Comparison of ENCODE assay signal across 1 cellular context in genomic region chr9:120875954-120876841, GRCh38.
TF ChIP-seq lines count a peak whose summit lies in the region.

No MANE protein-coding gene starts in this region.

TF ChIP-seq in HepG2, 621 proteins besides CTCF, POLR2A, EP300 and RAD21 (continued from another document and continues in another):
- TF ChIP-seq ZBTB26 (CRISPR knock-in tag; IDR thresholded peaks at IDR 0.05; ENCODE audit: borderline replicate concordance) (no peak), ZNF263 (CRISPR knock-in tag; IDR thresholded peaks at IDR 0.05) (peak; percentile 27; the same call in 1 of the 2 replicates), EEA1 (CRISPR knock-in tag; IDR thresholded peaks at IDR 0.05; ENCODE audit: borderline replicate concordance) (no peak), PCBP1 (IDR thresholded peaks at IDR 0.05; ENCODE audit: borderline replicate concordance, low read depth, low read length) (no peak), ZNF33B (CRISPR knock-in tag; IDR thresholded peaks at IDR 0.05) (0 out of 2 replicates have a peak, but pooled peaks have one; percentile 31), BRD4 (CRISPR knock-in tag; IDR thresholded peaks at IDR 0.05) (peak; percentile 74), MAX (IDR thresholded peaks at IDR 0.05) (no peak; the same call in 1 of the 2 replicates), SSRP1 (CRISPR knock-in tag; IDR thresholded peaks at IDR 0.05) (no peak), ZNF101 (CRISPR knock-in tag; IDR thresholded peaks at IDR 0.05; ENCODE audit: borderline replicate concordance, low read depth) (no peak), ZBTB33 (CRISPR knock-in tag; IDR thresholded peaks at IDR 0.05) (no peak), DRAP1 (CRISPR knock-in tag; IDR thresholded peaks at IDR 0.05) (peak; percentile 44; the same call in 1 of the 2 replicates), SRF (IDR thresholded peaks at IDR 0.05; ENCODE audit: low read depth, low read length) (no peak), KDM4B (CRISPR knock-in tag; IDR thresholded peaks at IDR 0.05) (no peak), GTF3A (CRISPR knock-in tag; conservative IDR thresholded peaks at IDR 0.05) (no peak), ZNF816 (CRISPR knock-in tag; IDR thresholded peaks at IDR 0.05; ENCODE audit: borderline replicate concordance) (0 out of 2 replicates have a peak, but pooled peaks have one; percentile 37), ZNF652 (CRISPR knock-in tag; IDR thresholded peaks at IDR 0.05; ENCODE audit: borderline replicate concordance, low read depth) (no peak), STAG1 (CRISPR knock-in tag; IDR thresholded peaks at IDR 0.05) (no peak), NAIF1 (CRISPR knock-in tag; IDR thresholded peaks at IDR 0.05; ENCODE audit: borderline replicate concordance) (peak; percentile 46; the same call in 1 of the 2 replicates), ZNF430 (CRISPR knock-in tag; IDR thresholded peaks at IDR 0.05) (0 out of 2 replicates have a peak, but pooled peaks have one; percentile 59), PRDM15 (CRISPR knock-in tag; IDR thresholded peaks at IDR 0.05) (no peak), ZNF318 (CRISPR knock-in tag; IDR thresholded peaks at IDR 0.05) (no peak), ZNF558 (CRISPR knock-in tag; IDR thresholded peaks at IDR 0.05; ENCODE audit: borderline replicate concordance) (peak; percentile 44; the same call in 1 of the 2 replicates), GFI1 (CRISPR knock-in tag; IDR thresholded peaks at IDR 0.05; ENCODE audit: borderline replicate concordance) (peak; percentile 13; the same call in 1 of the 2 replicates), ZNF512 (CRISPR knock-in tag; IDR thresholded peaks at IDR 0.05) (no peak), ZNF576 (CRISPR knock-in tag; IDR thresholded peaks at IDR 0.05) (no peak), PHF8 (CRISPR knock-in tag; IDR thresholded peaks at IDR 0.05) (peak; percentile 73), ZBTB20 (CRISPR knock-in tag; IDR thresholded peaks at IDR 0.05; ENCODE audit: borderline replicate concordance, low read depth) (no peak), SNAPC5 (CRISPR knock-in tag; IDR thresholded peaks at IDR 0.05; ENCODE audit: borderline replicate concordance) (no peak), SP4 (CRISPR knock-in tag; IDR thresholded peaks at IDR 0.05) (peak; percentile 43; the same call in 1 of the 2 replicates), ZNF34 (CRISPR knock-in tag; IDR thresholded peaks at IDR 0.05; ENCODE audit: borderline replicate concordance) (no peak), ATF7-NPFF (CRISPR knock-in tag; IDR thresholded peaks at IDR 0.05; ENCODE audit: low read depth) (no peak; the same call in 1 of the 2 replicates), ATM (IDR thresholded peaks at IDR 0.05; ENCODE audit: borderline replicate concordance) (no peak), ZNF782 (CRISPR knock-in tag; IDR thresholded peaks at IDR 0.05; ENCODE audit: borderline replicate concordance) (no peak; the same call in 1 of the 2 replicates), FOXJ3 (CRISPR knock-in tag; IDR thresholded peaks at IDR 0.05; ENCODE audit: borderline replicate concordance) (no peak), MYNN (CRISPR knock-in tag; IDR thresholded peaks at IDR 0.05; ENCODE audit: low read depth) (no peak), ZNF580 (CRISPR knock-in tag; IDR thresholded peaks at IDR 0.05; ENCODE audit: borderline replicate concordance, low read depth) (no peak), ZBTB4 (CRISPR knock-in tag; IDR thresholded peaks at IDR 0.05; ENCODE audit: borderline replicate concordance) (no peak)
